ENCODE assay signal across 8 cellular contexts in genomic region chr11:117470576-117470975, GRCh38.
"Had no signal": no experiment of that assay in that cellular context is flagged by ENCODE, and none has a peak within 500 bp of the region (broad histone marks: within the 10 kb centered on the region; RNA-seq: fewer than 3 reads in every experiment).

No MANE protein-coding gene starts in this region.

- FAIRE-seq: G401.6, GM12878, GM12891, GM12892, GM18507, GM19239 had no signal

- H3K4me3 ChIP-seq: GM12878 had no signal

- ATAC-seq: GM12878 had no signal

- DNase-seq: GDM1, GF-D8 had no signal
